In genomic region chr16:68022728-68023537, GRCh38 we compare ENCODE assay signal across 1 cellular context.
A peak's percentile ranks its signal among the peaks of the same experiment; 100 is the strongest.
TF ChIP-seq lines count a peak whose summit lies in the region.

DDX28 (minus strand) TSS chr16:68023232; CDS start chr16:68023202, 30 bp downstream.
DUS2 (plus strand) TSS chr16:68023284; CDS start chr16:68038024, 14,740 bp downstream.

TF ChIP-seq in HepG2, 621 proteins besides CTCF, POLR2A, EP300 and RAD21 (continued from another document and continues in another):
- TF ChIP-seq ZNF318 (CRISPR knock-in tag; IDR thresholded peaks at IDR 0.05) (peak; percentile 55), HBP1 (CRISPR knock-in tag; IDR thresholded peaks at IDR 0.05; ENCODE audit: low read depth) (peak; percentile 99), MED13 (CRISPR knock-in tag; IDR thresholded peaks at IDR 0.05) (peak; percentile 64), ZBTB33 (CRISPR knock-in tag; IDR thresholded peaks at IDR 0.05) (peak; percentile 67; the same call in 1 of the 2 replicates), ZBTB2 (CRISPR knock-in tag; IDR thresholded peaks at IDR 0.05; ENCODE audit: low read depth) (peak; percentile 59), KDM1A (CRISPR knock-in tag; IDR thresholded peaks at IDR 0.05) (no peak; the same call in 1 of the 2 replicates), ZSCAN22 (CRISPR knock-in tag; IDR thresholded peaks at IDR 0.05) (no peak), SKI (IDR thresholded peaks at IDR 0.05; ENCODE audit: partially characterized antibody) (peak; percentile 68), ZFP36L1 (CRISPR knock-in tag; IDR thresholded peaks at IDR 0.05) (peak; percentile 77; the same call in 1 of the 2 replicates), GATAD1 (CRISPR knock-in tag; IDR thresholded peaks at IDR 0.05) (peak; percentile 100), ZNF256 (CRISPR knock-in tag; conservative IDR thresholded peaks at IDR 0.05) (0 out of 2 replicates have a peak, but pooled peaks have one; percentile 17), MXD1 (CRISPR knock-in tag; IDR thresholded peaks at IDR 0.05) (peak; percentile 97), ZGPAT (CRISPR knock-in tag; IDR thresholded peaks at IDR 0.05) (peak; percentile 95; the same call in 1 of the 2 replicates), EEA1 (CRISPR knock-in tag; IDR thresholded peaks at IDR 0.05; ENCODE audit: borderline replicate concordance) (peak; percentile 89), CREM (IDR thresholded peaks at IDR 0.05) (peak; percentile 99), CREM (CRISPR knock-in tag; IDR thresholded peaks at IDR 0.05) (peak; percentile 96), ADNP (CRISPR knock-in tag; IDR thresholded peaks at IDR 0.05) (no peak; the same call in 1 of the 2 replicates), NFE2L1 (CRISPR knock-in tag; IDR thresholded peaks at IDR 0.05; ENCODE audit: borderline replicate concordance) (no peak), ATRX (CRISPR knock-in tag; IDR thresholded peaks at IDR 0.05; ENCODE audit: borderline replicate concordance) (no peak; the same call in 1 of the 2 replicates), E2F1 (CRISPR knock-in tag; IDR thresholded peaks at IDR 0.05) (peak; percentile 83; the same call in 1 of the 2 replicates), SMARCE1 (IDR thresholded peaks at IDR 0.05; ENCODE audit: borderline replicate concordance) (no peak), SP4 (CRISPR knock-in tag; IDR thresholded peaks at IDR 0.05) (peak; percentile 75), ZFY (CRISPR knock-in tag; IDR thresholded peaks at IDR 0.05) (peak; percentile 99), ZSCAN21 (CRISPR knock-in tag; IDR thresholded peaks at IDR 0.05; ENCODE audit: borderline replicate concordance) (peak; percentile 94), LBX2 (CRISPR knock-in tag; IDR thresholded peaks at IDR 0.05; ENCODE audit: borderline replicate concordance) (peak; percentile 66; the same call in 1 of the 2 replicates), ISX (CRISPR knock-in tag; conservative IDR thresholded peaks at IDR 0.05) (no peak), CHCHD3 (CRISPR knock-in tag; IDR thresholded peaks at IDR 0.05) (no peak), ATF3 (CRISPR knock-in tag; IDR thresholded peaks at IDR 0.05) (peak; percentile 57; the same call in 1 of the 2 replicates), CENPBD1 (CRISPR knock-in tag; IDR thresholded peaks at IDR 0.05; ENCODE audit: borderline replicate concordance, low read depth) (no peak), ELK4 (CRISPR knock-in tag; IDR thresholded peaks at IDR 0.05; ENCODE audit: borderline replicate concordance) (no peak; the same call in 1 of the 2 replicates), ZNF234 (CRISPR knock-in tag; conservative IDR thresholded peaks at IDR 0.05) (no peak; the same call in 1 of the 2 replicates), ZNF296 (CRISPR knock-in tag; conservative IDR thresholded peaks at IDR 0.05) (peak; percentile 12; the same call in 1 of the 2 replicates), KLF9 (CRISPR knock-in tag; IDR thresholded peaks at IDR 0.05; ENCODE audit: low read depth) (no peak), FOXO1 (CRISPR knock-in tag; IDR thresholded peaks at IDR 0.05) (peak; percentile 80), MED1 (CRISPR knock-in tag; IDR thresholded peaks at IDR 0.05) (peak; percentile 84), TOE1 (CRISPR knock-in tag; IDR thresholded peaks at IDR 0.05) (peak; percentile 95; the same call in 1 of the 2 replicates), NFKBIZ (CRISPR knock-in tag; IDR thresholded peaks at IDR 0.05) (peak; percentile 95), NFYB (CRISPR knock-in tag; IDR thresholded peaks at IDR 0.05) (peak; percentile 59), ZNF784 (CRISPR knock-in tag; IDR thresholded peaks at IDR 0.05; ENCODE audit: borderline replicate concordance) (no peak; the same call in 1 of the 2 replicates)
